9 cellular contexts compared by ENCODE assay signal in the genomic region with DNA sequence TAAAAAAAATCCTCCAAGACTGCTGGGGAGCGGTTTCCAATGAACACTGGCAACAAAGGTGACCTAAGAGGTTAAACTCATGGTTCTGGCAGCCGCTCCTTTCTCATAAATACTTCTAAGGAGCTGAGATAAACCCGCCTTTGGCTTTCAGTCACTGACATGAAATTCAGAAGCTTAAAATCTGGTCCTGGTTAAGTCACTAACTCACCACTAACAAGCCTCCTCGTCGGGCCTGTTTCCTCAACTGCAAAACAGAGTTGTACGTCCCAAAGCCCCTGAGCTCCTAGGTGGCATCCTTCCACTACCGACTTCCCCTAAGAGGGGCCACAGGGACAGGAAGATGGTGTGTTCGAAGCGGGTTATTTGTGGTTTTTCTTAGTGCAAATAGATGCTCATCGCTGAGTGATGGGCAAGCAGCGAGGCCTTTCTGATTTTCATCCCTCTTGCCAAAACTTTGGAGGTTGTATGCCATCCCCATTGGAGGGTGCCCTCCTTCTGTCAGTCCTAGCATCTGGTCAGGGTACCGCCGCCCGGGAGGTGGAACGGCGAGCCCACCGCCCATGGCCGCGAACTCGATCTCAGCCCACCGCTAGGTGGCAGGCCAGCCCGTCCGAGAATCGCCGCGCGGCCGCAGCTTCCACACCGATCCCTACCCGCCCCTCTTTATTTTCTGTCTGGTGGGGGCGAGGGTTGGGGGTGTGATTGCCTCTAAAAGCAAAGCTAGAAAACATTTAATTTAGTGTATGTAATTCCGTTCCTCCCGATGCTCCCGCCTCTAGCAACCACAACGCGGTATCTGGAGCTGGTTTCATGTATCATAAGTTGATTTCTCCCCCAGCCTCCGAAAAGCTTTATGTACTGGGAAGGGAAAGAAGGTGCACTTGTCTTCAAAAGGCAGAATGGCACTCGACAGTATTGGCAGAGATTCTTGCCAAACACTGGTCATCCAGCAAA. TPM values are rescaled to one million over a fixed set of nuclear protein-coding genes. Genes with fewer than 3 reads are reported as not detected.
DNase-seq lines count a peak whose midpoint lies in the region; ATAC-seq and TF ChIP-seq lines count a peak whose summit lies in the region.
"Had no signal": no experiment of that assay in that cellular context is flagged by ENCODE, and none has a peak within 500 bp of the region (broad histone marks: within the 10 kb centered on the region; RNA-seq: fewer than 3 reads in every experiment).

No MANE protein-coding gene starts in this region.

- H3K36me3 ChIP-seq in RWPE2 (ENCODE audit: low read depth) = no peaks in the 10 kb centered on the region
- H3K36me3 ChIP-seq in neuronal stem cell (replicated peaks in 1 of 2; ENCODE audit: control insufficient read depth in 2 of 2, insufficient read depth in 2 of 2, low read length in 2 of 2) = no peaks in the 10 kb centered on the region
- H3K36me3 ChIP-seq in tibial nerve = no peaks in the 10 kb centered on the region
- H3K36me3 ChIP-seq: SJCRH30 had no signal

- peak overlapping the region; percentile 97 for H3K4me2 ChIP-seq in neuronal stem cell (ENCODE audit: insufficient read depth, low read length, poor library complexity, severe bottlenecking)

- peak in 1 of 2 donors; percentile 17 for TF ChIP-seq POLR2A in tibial nerve (IDR thresholded peaks at IDR 0.05)

- TF ChIP-seq CTCF in RWPE2 (IDR thresholded peaks at IDR 0.05; ENCODE audit: poor library complexity, severe bottlenecking) (peak; percentile 84), tibial nerve (IDR thresholded peaks at IDR 0.05) (peak; percentile 83 to 98 (median 94))

- TF ChIP-seq EP300 in tibial nerve (IDR thresholded peaks at IDR 0.05) = peak; percentile 37 to 75

- H3K9ac ChIP-seq in neuronal stem cell (ENCODE audit: low read depth, low read length, poor library complexity) = no peak overlapping the region

- peak overlapping the region; percentile 41 for H3K4me3 ChIP-seq in RWPE2 (ENCODE audit: severe bottlenecking)
- peak overlapping the region; percentile 54 to 74 for H3K4me3 ChIP-seq in neuronal stem cell (ENCODE audit: low read length in 2 of 2)
- peak overlapping the region; percentile 76 to 91 (median 81) for H3K4me3 ChIP-seq in tibial nerve
- H3K4me3 ChIP-seq: SJCRH30 had no signal

- no peak overlapping the region for H2BK15ac ChIP-seq in neuronal stem cell (ENCODE audit: low read length)

- no peaks in the 10 kb centered on the region for H3K79me1 ChIP-seq in neuronal stem cell (ENCODE audit: low read depth, low read length)

- H3K14ac ChIP-seq in neuronal stem cell (ENCODE audit: low read length) = no peak overlapping the region

- H4K8ac ChIP-seq in neuronal stem cell (ENCODE audit: low read depth, low read length) = no peak overlapping the region

- no peak overlapping the region for H3K4ac ChIP-seq in neuronal stem cell (ENCODE audit: low read length)

- H3K9me3 Mint-ChIP-seq in activated naive CD4-positive, alpha-beta T cell treated with anti-CD3 and anti-CD28 coated beads, Interleukin-2, amount 50 U/mL, for 24 hours = no peaks in the 10 kb centered on the region

- H3K23ac ChIP-seq in neuronal stem cell (ENCODE audit: low read depth, low read length, poor library complexity) = no peak overlapping the region

- no peaks in the 10 kb centered on the region for H3K9me3 ChIP-seq in RWPE2 (ENCODE audit: severe bottlenecking)
- no peaks in the 10 kb centered on the region for H3K9me3 ChIP-seq in neuronal stem cell (replicated peaks in 1 of 2; ENCODE audit: control insufficient read depth in 2 of 2, insufficient read depth in 1 of 2, low read depth in 1 of 2, low read length in 2 of 2)
- H3K9me3 ChIP-seq in tibial nerve = no peaks in the 10 kb centered on the region
- H3K9me3 ChIP-seq: SJCRH30 had no signal

- no CpG with 5 or more reads among the region's 38 CpGs for WGBS in neuronal stem cell (ENCODE audit: extremely low coverage in 2 of 2, insufficient read length in 2 of 2, insufficient replicate concordance in 1 of 2), 2 donors
- WGBS in tibial nerve, 2 donors = 0 to 2% methylated on average over 38 of the region's 38 CpGs

- no peak overlapping the region for H3K18ac ChIP-seq in neuronal stem cell (ENCODE audit: low read length)

- peak overlapping the region; percentile 81 for H2AFZ ChIP-seq in neuronal stem cell (ENCODE audit: low read length)

- H2AK5ac ChIP-seq in neuronal stem cell (ENCODE audit: low read depth, low read length) = no peak overlapping the region

- no peak for ATAC-seq in RWPE2 (ENCODE audit: low read depth)
- no peak for ATAC-seq in GM18498 (IDR thresholded peaks at IDR 0.05; ENCODE audit: unreplicated experiment)

- H3K27me3 ChIP-seq in RWPE2 (ENCODE audit: insufficient read depth, poor library complexity, severe bottlenecking) (no peaks in the 10 kb centered on the region), neuronal stem cell (ENCODE audit: control insufficient read depth in 3 of 3, insufficient read depth in 3 of 3, low read depth in 1 of 3, low read length in 3 of 3) (peaks cover 0 to 8% (median 0%) of the 10 kb centered on the region in 3 experiments), tibial nerve (no peaks in the 10 kb centered on the region)
- H3K27me3 ChIP-seq: SJCRH30 had no signal

- H3K27ac ChIP-seq in RWPE2 (ENCODE audit: poor library complexity, severe bottlenecking) (peak overlapping the region; percentile 74), neuronal stem cell (replicated peaks; ENCODE audit: low read length) (no peak overlapping the region), tibial nerve (peak overlapping the region; percentile 97 to 100 (median 98))
- H3K27ac ChIP-seq: SJCRH30 had no signal

- H2BK12ac ChIP-seq in neuronal stem cell (ENCODE audit: low read length) = no peak overlapping the region

- peak in 13 of 14 donors; percentile 26 to 78 (median 63) for DNase-seq in C1 segment of cervical spinal cord (lab: John Stamatoyannopoulos, UW)
- peak; percentile 68 for DNase-seq in HT-29 (ENCODE audit: low spot score)
- peak; percentile 55 for DNase-seq in RWPE2 (ENCODE audit: low spot score)
- DNase-seq in globus pallidus (ENCODE audit: low spot score) = peak; percentile 76
- peak; percentile 59 for DNase-seq in neuronal stem cell (ENCODE audit: low spot score)
- peak; percentile 60 to 70 for DNase-seq in tibial nerve (ENCODE audit: low spot score in 2 of 2)

- peaks cover 56% of the 10 kb centered on the region for H3K4me1 Mint-ChIP-seq in activated naive CD4-positive, alpha-beta T cell treated with anti-CD3 and anti-CD28 coated beads, Interleukin-2, amount 50 U/mL, for 24 hours

- no peak overlapping the region for H2BK120ac ChIP-seq in neuronal stem cell (ENCODE audit: low read depth, low read length)

- H4K91ac ChIP-seq in neuronal stem cell (ENCODE audit: low read depth, low read length, poor library complexity) = no peak overlapping the region

- H3K36me3 Mint-ChIP-seq in activated naive CD4-positive, alpha-beta T cell treated with anti-CD3 and anti-CD28 coated beads, Interleukin-2, amount 50 U/mL, for 24 hours = no peaks in the 10 kb centered on the region

- peak overlapping the region; percentile 99 for H3K4me3 Mint-ChIP-seq in activated naive CD4-positive, alpha-beta T cell treated with anti-CD3 and anti-CD28 coated beads, Interleukin-2, amount 50 U/mL, for 24 hours

- H3K27ac Mint-ChIP-seq in activated naive CD4-positive, alpha-beta T cell treated with anti-CD3 and anti-CD28 coated beads, Interleukin-2, amount 50 U/mL, for 24 hours = peak overlapping the region; percentile 98

- no peak overlapping the region for H2BK5ac ChIP-seq in neuronal stem cell (ENCODE audit: low read length)

- peaks cover 29% of the 10 kb centered on the region for H3K4me1 ChIP-seq in RWPE2 (ENCODE audit: insufficient read depth, poor library complexity, severe bottlenecking)
- H3K4me1 ChIP-seq in neuronal stem cell (ENCODE audit: control insufficient read depth in 2 of 2, insufficient read depth in 1 of 2, low read depth in 1 of 2, low read length in 2 of 2) = peaks cover 11 to 14% of the 10 kb centered on the region in 2 donors
- H3K4me1 ChIP-seq in tibial nerve = peaks cover 0 to 37% (median 21%) of the 10 kb centered on the region in 4 donors
- H3K4me1 ChIP-seq: SJCRH30 had no signal

- H3K27me3 Mint-ChIP-seq in activated naive CD4-positive, alpha-beta T cell treated with anti-CD3 and anti-CD28 coated beads, Interleukin-2, amount 50 U/mL, for 24 hours = no peaks in the 10 kb centered on the region

RNA-seq across cellular contexts. Expression of a gene that starts 4.5 kb away (rescaled TPM):
- total RNA-seq in HT-29 (2014; rRNA removed; shearing (Covaris generic)) = 11.8 and 12.0 TPM in 2 replicates
- polyA plus RNA-seq in neuronal stem cell (2013, experiment 1 of 2) = 12.1 TPM
- 12.1 TPM for polyA plus RNA-seq in neuronal stem cell (2013, experiment 2 of 2)
- 100 to 1,000 TPM; 272 to 500 (median 305) TPM for total RNA-seq in tibial nerve

RNA-seq across cellular contexts. Expression of a gene that starts 38.4 kb away (rescaled TPM):
- not detected in 2 replicates for total RNA-seq in HT-29 (2014; rRNA removed; shearing (Covaris generic))
- not detected for polyA plus RNA-seq in neuronal stem cell (2013, experiment 1 of 2)
- not detected for polyA plus RNA-seq in neuronal stem cell (2013, experiment 2 of 2)
- not detected for total RNA-seq in tibial nerve
- total RNA-seq: SJCRH30 had no signal

Comparison
In these comparisons a context has a peak if more than half of its experiments do, and no peak if none do; other contexts are left out.
1. RNA of a gene that starts 4.5 kb away (total RNA-seq): 272 to 500 TPM in tibial nerve; 11.8 to 12.0 TPM in HT-29; every median in the first group is over 10 times any median in the second.
2. Peak in every context shown above with its lines, with median percentiles within 50 percentile points of each other: DNase-seq and H3K4me3 ChIP-seq.